Comparison of ENCODE assay signal across 19 cellular contexts in genomic region chr6:52516269-52516668, GRCh38.
A peak's percentile ranks its signal among the peaks of the same experiment; 100 is the strongest.
DNase-seq lines count a peak whose midpoint lies in the region; ATAC-seq and TF ChIP-seq lines count a peak whose summit lies in the region.
"Had no signal": no experiment of that assay in that cellular context is flagged by ENCODE, and none has a peak within 500 bp of the region (broad histone marks: within the 10 kb centered on the region; RNA-seq: fewer than 3 reads in every experiment).

No MANE protein-coding gene starts in this region.

- H3K9me3 Mint-ChIP-seq in activated naive CD8-positive, alpha-beta T cell treated with anti-CD3 and anti-CD28 coated beads, Interleukin-2, amount 10 ng/mL, durations not matched to agents 7 days and 5 days = no peaks in the 10 kb centered on the region
- H3K9me3 Mint-ChIP-seq in activated naive CD8-positive, alpha-beta T cell treated with anti-CD3 and anti-CD28 coated beads, Interleukin-2, amount 50 U/mL, for 24 hours = no peaks in the 10 kb centered on the region
- no peaks in the 10 kb centered on the region for H3K9me3 Mint-ChIP-seq in effector memory CD8-positive, alpha-beta T cell
- H3K9me3 Mint-ChIP-seq: CD4-positive, CD25-positive, alpha-beta regulatory T cell; IgD-negative memory B cell had no signal

- CTCF ChIA-PET in RWPE1 (lab: Yijun Ruan, JAX) = interaction anchor here (1.0 kb wide), 1 partner anchor 10 kb away, joined by 3 read pairs; no protein-coding TSS in a partner anchor

- peak; percentile 22 for ATAC-seq in activated naive CD8-positive, alpha-beta T cell treated with anti-CD3 and anti-CD28 coated beads, Interleukin-2, amount 10 ng/mL, durations not matched to agents 7 days and 5 days (ENCODE audit: low read depth)
- no peak for ATAC-seq in activated naive CD8-positive, alpha-beta T cell treated with anti-CD3 and anti-CD28 coated beads, Interleukin-2, amount 50 U/mL, for 24 hours
- ATAC-seq in effector memory CD8-positive, alpha-beta T cell (replicated peaks) = no peak

- H3K36me3 ChIP-seq in hepatocyte (replicated peaks; ENCODE audit: insufficient read depth, low read depth) = peaks cover 4% of the 10 kb centered on the region

- H3K4me3 ChIP-seq in hepatocyte (no peak overlapping the region), coronary artery (no peak overlapping the region)
- H3K4me3 ChIP-seq: HAP-1 had no signal

- H3K4me1 Mint-ChIP-seq in activated naive CD8-positive, alpha-beta T cell treated with anti-CD3 and anti-CD28 coated beads, Interleukin-2, amount 10 ng/mL, durations not matched to agents 7 days and 5 days = peaks cover 12% of the 10 kb centered on the region
- H3K4me1 Mint-ChIP-seq in activated naive CD8-positive, alpha-beta T cell treated with anti-CD3 and anti-CD28 coated beads, Interleukin-2, amount 50 U/mL, for 24 hours = peaks cover 12% of the 10 kb centered on the region
- H3K4me1 Mint-ChIP-seq in effector memory CD8-positive, alpha-beta T cell (ENCODE audit: low read depth in 2 of 2) = peaks cover 12 to 15% of the 10 kb centered on the region in 2 donors

- H3K4me3 Mint-ChIP-seq in activated naive CD8-positive, alpha-beta T cell treated with anti-CD3 and anti-CD28 coated beads, Interleukin-2, amount 10 ng/mL, durations not matched to agents 7 days and 5 days = no peak overlapping the region
- no peak overlapping the region for H3K4me3 Mint-ChIP-seq in activated naive CD8-positive, alpha-beta T cell treated with anti-CD3 and anti-CD28 coated beads, Interleukin-2, amount 50 U/mL, for 24 hours
- no peak overlapping the region for H3K4me3 Mint-ChIP-seq in effector memory CD8-positive, alpha-beta T cell
- H3K4me3 Mint-ChIP-seq: CD4-positive, CD25-positive, alpha-beta regulatory T cell; IgD-negative memory B cell had no signal

- H3K36me3 Mint-ChIP-seq in activated naive CD8-positive, alpha-beta T cell treated with anti-CD3 and anti-CD28 coated beads, Interleukin-2, amount 10 ng/mL, durations not matched to agents 7 days and 5 days = no peaks in the 10 kb centered on the region
- H3K36me3 Mint-ChIP-seq in activated naive CD8-positive, alpha-beta T cell treated with anti-CD3 and anti-CD28 coated beads, Interleukin-2, amount 50 U/mL, for 24 hours (ENCODE audit: low read depth) = peaks cover 4% of the 10 kb centered on the region
- peaks cover 10% of the 10 kb centered on the region for H3K36me3 Mint-ChIP-seq in effector memory CD8-positive, alpha-beta T cell (ENCODE audit: insufficient read depth)

- 96% methylated on average over 1 of the region's 1 CpG for WGBS in hepatocyte (ENCODE audit: low lambda C conversion rate, missing lambda C conversion rate)

- H3K27ac Mint-ChIP-seq in activated naive CD8-positive, alpha-beta T cell treated with anti-CD3 and anti-CD28 coated beads, Interleukin-2, amount 10 ng/mL, durations not matched to agents 7 days and 5 days = no peak overlapping the region
- no peak overlapping the region for H3K27ac Mint-ChIP-seq in activated naive CD8-positive, alpha-beta T cell treated with anti-CD3 and anti-CD28 coated beads, Interleukin-2, amount 50 U/mL, for 24 hours
- H3K27ac Mint-ChIP-seq in effector memory CD8-positive, alpha-beta T cell = peak overlapping the region in 1 of 2 donors; percentile 7
- H3K27ac Mint-ChIP-seq: CD4-positive, CD25-positive, alpha-beta regulatory T cell had no signal

- no peaks in the 10 kb centered on the region for H3K9me3 ChIP-seq in hepatocyte (ENCODE audit: low read depth)
- H3K9me3 ChIP-seq: HAP-1 had no signal

- no peaks in the 10 kb centered on the region for H3K27me3 Mint-ChIP-seq in activated naive CD8-positive, alpha-beta T cell treated with anti-CD3 and anti-CD28 coated beads, Interleukin-2, amount 10 ng/mL, durations not matched to agents 7 days and 5 days
- no peaks in the 10 kb centered on the region for H3K27me3 Mint-ChIP-seq in activated naive CD8-positive, alpha-beta T cell treated with anti-CD3 and anti-CD28 coated beads, Interleukin-2, amount 50 U/mL, for 24 hours
- H3K27me3 Mint-ChIP-seq in effector memory CD8-positive, alpha-beta T cell = no peaks in the 10 kb centered on the region
- H3K27me3 Mint-ChIP-seq: CD4-positive, CD25-positive, alpha-beta regulatory T cell; IgD-negative memory B cell had no signal

- H3K27me3 ChIP-seq in hepatocyte = no peaks in the 10 kb centered on the region

- H3K4me2 ChIP-seq in hepatocyte = no peak overlapping the region

- DNase-seq in activated naive CD8-positive, alpha-beta T cell treated with anti-CD3 and anti-CD28 coated beads, Interleukin-2, amount 10 ng/mL, durations not matched to agents 7 days and 5 days = no peak
- DNase-seq in activated naive CD8-positive, alpha-beta T cell treated with anti-CD3 and anti-CD28 coated beads, Interleukin-2, amount 50 U/mL, for 24 hours = no peak
- DNase-seq in RWPE1 (ENCODE audit: low spot score) = no peak
- no peak for DNase-seq in hepatocyte (ENCODE audit: low spot score)
- DNase-seq in coronary artery (ENCODE audit: low spot score) = no peak
- DNase-seq in RPMI8226 = no peak
- DNase-seq in 8988T = no peak
- DNase-seq in effector memory CD8-positive, alpha-beta T cell = no peak
- DNase-seq: AML-193, NCI-H1048, NCI-H1694, NCI-H2107, NCI-H226, NCI-H526, OCI-M1, Right ventricle myocardium superior had no signal

- H3K9me2 ChIP-seq in hepatocyte (replicated peaks; ENCODE audit: insufficient read depth) = no peaks in the 10 kb centered on the region

- no peaks in the 10 kb centered on the region for H4K20me1 ChIP-seq in hepatocyte (ENCODE audit: insufficient read depth, poor library complexity, severe bottlenecking)

- H3K27ac ChIP-seq in RWPE1 (peak overlapping the region; percentile 67), hepatocyte (peak overlapping the region; percentile 83), coronary artery (peak overlapping the region in 1 of 2 donors; percentile 83)

- TF ChIP-seq CTCF in RWPE1 (conservative IDR thresholded peaks at IDR 0.05; ENCODE audit: low read depth) (no peak), hepatocyte (IDR thresholded peaks at IDR 0.05; ENCODE audit: poor library complexity) (no peak), coronary artery (IDR thresholded peaks at IDR 0.05) (no peak)

- POLR2A ChIA-PET in activated naive CD8-positive, alpha-beta T cell treated with anti-CD3 and anti-CD28 coated beads, Interleukin-2, amount 10 ng/mL, durations not matched to agents 7 days and 5 days (lab: Charles Lee) = no interaction called here
- POLR2A ChIA-PET in RWPE1 (lab: Yijun Ruan, JAX; ENCODE audit: low non-redundant PET) = no interaction called here

- peaks cover 46% of the 10 kb centered on the region for H3K4me1 ChIP-seq in hepatocyte (ENCODE audit: insufficient read depth)
- H3K4me1 ChIP-seq: HAP-1 had no signal

- H3K79me2 ChIP-seq in hepatocyte = peaks cover 36% of the 10 kb centered on the region

- no peak overlapping the region for H2AFZ ChIP-seq in hepatocyte
